Comparison of ENCODE assay signal across 6 cellular contexts in the genomic region with DNA sequence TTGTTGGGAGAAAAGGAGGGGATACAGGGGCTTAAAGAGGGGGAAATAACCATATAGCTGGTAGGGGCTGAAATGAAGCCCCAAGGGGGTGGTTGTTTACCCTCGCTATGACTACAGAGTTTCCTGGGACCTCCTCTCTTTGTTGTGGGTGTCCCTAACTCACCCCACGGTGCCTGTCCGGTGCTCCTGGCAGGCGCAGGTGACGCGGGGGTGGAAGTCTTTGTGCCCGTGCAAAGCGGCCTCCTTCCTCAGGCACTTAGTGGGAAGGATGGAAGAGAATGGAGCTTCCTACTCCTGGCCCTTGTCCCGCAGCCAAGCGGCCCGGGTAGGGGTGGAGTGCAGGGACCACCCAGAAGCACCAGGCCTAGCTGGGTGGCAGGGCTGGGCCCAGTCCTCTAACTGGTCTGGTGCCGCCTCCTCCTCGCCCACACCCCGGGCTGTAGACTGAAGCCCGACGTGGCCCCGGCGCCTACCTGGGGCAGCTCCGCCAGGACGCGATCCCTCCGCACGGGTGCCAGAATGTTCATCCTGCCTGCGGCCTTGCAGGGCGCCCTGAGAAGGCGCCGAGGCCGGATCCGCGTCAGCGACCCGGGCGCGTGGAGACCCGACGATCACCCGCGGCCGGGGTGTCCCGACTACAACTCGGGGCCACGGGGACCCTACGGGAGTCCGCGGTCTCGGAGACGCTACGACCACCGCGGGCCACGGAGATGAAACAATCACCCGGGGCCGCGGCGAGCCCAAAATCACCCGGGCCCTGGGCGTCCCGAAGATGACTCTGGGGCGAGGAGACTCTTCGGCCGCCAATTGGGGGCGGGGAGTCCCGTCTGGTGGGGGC. TPM values are rescaled to one million over a fixed set of nuclear protein-coding genes. Genes with fewer than 3 reads are reported as not detected.
DNase-seq lines count a peak whose midpoint lies in the region; ATAC-seq, FAIRE-seq and TF ChIP-seq lines count a peak whose summit lies in the region.

No MANE protein-coding gene starts in this region.

- H3K9me2 ChIP-seq in HCT116 (ENCODE audit: insufficient read depth), result no peaks in the 10 kb centered on the region

- no TSS peak for BruUV-seq in HCT116 (replicated peaks; lab: Mats Ljungman, UMichigan)

- TF ChIP-seq POLR2A in HCT116 (IDR thresholded peaks at IDR 0.05; ENCODE audit: borderline replicate concordance, extremely low read depth, insufficient read depth, insufficient read length), result no peak

- H3K36me3 ChIP-seq in HCT116 (ENCODE audit: control insufficient read depth in 1 of 2, insufficient read depth in 2 of 2, low read length in 2 of 2) (peaks cover 8 to 18% of the 10 kb centered on the region in 2 experiments; a peak in 3 of 4 replicates), osteoblast (ENCODE audit: insufficient read depth, low read length) (peaks cover 48% of the 10 kb centered on the region)

- peak overlapping the region; percentile 79 for H3K27ac Mint-ChIP-seq in chondrocyte (ENCODE audit: unreplicated experiment)

- H3K9ac ChIP-seq in HCT116 (ENCODE audit: low read length), result no peak overlapping the region

- TF ChIP-seq RAD21 in HCT116 (IDR thresholded peaks at IDR 0.05; ENCODE audit: low read depth), result no peak

- H3K27me3 ChIP-seq in HCT116 (ENCODE audit: insufficient read depth, low read length), result no peaks in the 10 kb centered on the region
- H3K27me3 ChIP-seq in osteoblast (ENCODE audit: insufficient read depth, low read length), result no peaks in the 10 kb centered on the region

- no peak overlapping the region for H3K4me2 ChIP-seq in HCT116 (ENCODE audit: low read length)
- peak overlapping the region; percentile 87 for H3K4me2 ChIP-seq in osteoblast (ENCODE audit: insufficient read depth, low read length)

- H3K9me3 ChIP-seq in HCT116 (ENCODE audit: control insufficient read depth in 1 of 2, insufficient read depth in 1 of 2, low read depth in 1 of 2, low read length in 2 of 2) (no peaks in the 10 kb centered on the region), osteoblast (ENCODE audit: low read depth, low read length) (no peaks in the 10 kb centered on the region)

- H3K79me2 ChIP-seq in HCT116 (ENCODE audit: insufficient read depth, low read length) (peaks cover 22% of the 10 kb centered on the region), osteoblast (ENCODE audit: insufficient read depth, low read length) (peaks cover 47% of the 10 kb centered on the region)

- H3K36me3 Mint-ChIP-seq in chondrocyte (ENCODE audit: low read depth), result peaks cover 25% of the 10 kb centered on the region

- no peaks in the 10 kb centered on the region for H3K27me3 Mint-ChIP-seq in chondrocyte (ENCODE audit: low read depth)

- CTCF ChIA-PET in HCT116 (lab: Charles Lee), result no interaction called here

- DNase-seq in HCT116 (ENCODE audit: low read depth, low spot score) (no peak), chondrocyte (ENCODE audit: low spot score) (no peak), osteoblast (ENCODE audit: insufficient read length, low spot score, missing footprints) (peak; percentile 86), D721Med (ENCODE audit: insufficient read length, low spot score) (no peak), iPS-NIHi7 (ENCODE audit: extremely low spot score) (no peak)

- ATAC-seq in HCT116 (no peak), HG02763 (IDR thresholded peaks at IDR 0.05; ENCODE audit: unreplicated experiment) (no peak)

- H3K4me3 ChIP-seq in HCT116 (replicated peaks in 1 of 2; ENCODE audit: low read depth in 1 of 2, low read length in 2 of 2) (no peak overlapping the region), osteoblast (ENCODE audit: insufficient read depth, low read length) (peak overlapping the region; percentile 91)

- peak overlapping the region; percentile 86 for H3K4me3 Mint-ChIP-seq in chondrocyte (ENCODE audit: unreplicated experiment)

- TF ChIP-seq CTCF in HCT116 (IDR thresholded peaks at IDR 0.05 in 2 of 3, conservative IDR thresholded peaks at IDR 0.05 in 1 of 3; ENCODE audit: borderline replicate concordance in 1 of 3, insufficient read depth in 1 of 3, low read depth in 2 of 3, low read length in 2 of 3), result no peak
- TF ChIP-seq CTCF in chondrocyte (IDR thresholded peaks at IDR 0.05), result no peak
- TF ChIP-seq CTCF in osteoblast (IDR thresholded peaks at IDR 0.05; ENCODE audit: extremely low read depth, low read depth, low read length), result no peak
- no peak for TF ChIP-seq CTCF in D721Med (IDR thresholded peaks at IDR 0.05; ENCODE audit: insufficient read depth, missing control alignments)

- H3K4me1 Mint-ChIP-seq in chondrocyte (ENCODE audit: low read depth), result peaks cover 63% of the 10 kb centered on the region

- POLR2A ChIA-PET in HCT116 (lab: Charles Lee), result no interaction called here

- no peak for FAIRE-seq in D721Med (lab: Jason Lieb, UNC)

- intact Hi-C loops in HCT116 (cut with micrococcal nuclease), result no loop called here

- H3K27ac ChIP-seq in HCT116 (ENCODE audit: low read depth, low read length) (no peak overlapping the region; the same call in 1 of the 2 replicates), osteoblast (ENCODE audit: low read depth, low read length) (peak overlapping the region; percentile 73)

- H4K20me1 ChIP-seq in HCT116 (ENCODE audit: insufficient read depth) (no peaks in the 10 kb centered on the region), osteoblast (ENCODE audit: insufficient read depth, low read length) (peaks cover 46% of the 10 kb centered on the region)

- peaks cover 14 to 24% of the 10 kb centered on the region in 2 experiments; a peak in 3 of 4 replicates for H3K4me1 ChIP-seq in HCT116 (ENCODE audit: control insufficient read depth in 1 of 2, insufficient read depth in 2 of 2, low read length in 2 of 2)
- peaks cover 46% of the 10 kb centered on the region for H3K4me1 ChIP-seq in osteoblast (ENCODE audit: insufficient read depth, low read length)

- no peak overlapping the region for H2AFZ ChIP-seq in HCT116 (ENCODE audit: low read depth, low read length, poor library complexity, severe bottlenecking)
- peak overlapping the region; percentile 20 for H2AFZ ChIP-seq in osteoblast (ENCODE audit: low read length)

- H3K9me3 Mint-ChIP-seq in chondrocyte (ENCODE audit: low read depth), result no peaks in the 10 kb centered on the region

- RAD21 ChIA-PET in HCT116 (lab: Charles Lee; ENCODE audit: low non-redundant PET in 1 of 2, low total read pairs in 2 of 2, uncharacterized antibody in 2 of 2, unreplicated experiment in 2 of 2), result no interaction called here

TF ChIP-seq in HCT116, 20 proteins besides CTCF, POLR2A, EP300 and RAD21:
- TF ChIP-seq ZFX (IDR thresholded peaks at IDR 0.05) (peak; percentile 89; the same call in 1 of the 2 replicates), EGR1 (IDR thresholded peaks at IDR 0.05; ENCODE audit: low read depth) (no peak), CBX3 (IDR thresholded peaks at IDR 0.05; ENCODE audit: low read depth) (no peak), SRF (IDR thresholded peaks at IDR 0.05; ENCODE audit: low read depth) (no peak)
TF ChIP-seq in HCT116: peak in this region for 1.

RNA-seq across cellular contexts. Expression of gene RAB34, which starts 0.7 kb away (rescaled TPM):
- 0.59 TPM for total RNA-seq in HCT116 (2021; ENCODE audit: unreplicated experiment)
- 0.16 and 0.57 TPM in 2 replicates for polyA plus RNA-seq in HCT116 (2012)
- total RNA-seq in chondrocyte, result 128 to 132 TPM (median 131 TPM) in 3 replicates
- 176 and 186 TPM in 2 replicates for total RNA-seq in osteoblast

RNA-seq across cellular contexts. Expression of gene RPL23A, which starts 2.8 kb away (rescaled TPM):
- total RNA-seq in HCT116 (2021; ENCODE audit: unreplicated experiment) (2,087 TPM), chondrocyte (853 to 1,026 TPM (median 884 TPM) in 3 replicates), osteoblast (428 and 494 TPM in 2 replicates)
- polyA plus RNA-seq in HCT116 (2012), result 2,586 and 3,141 TPM in 2 replicates

RNA-seq across cellular contexts. Expression of gene PROCA1, which starts 5.3 kb away (rescaled TPM):
- 0.96 TPM for total RNA-seq in HCT116 (2021; ENCODE audit: unreplicated experiment)
- polyA plus RNA-seq in HCT116 (2012), result 0.35 and 0.91 TPM in 2 replicates
- 1.4 to 2.3 TPM (median 2.0 TPM) in 3 replicates for total RNA-seq in chondrocyte
- total RNA-seq in osteoblast, result 0.36 and 0.88 TPM in 2 replicates

RNA-seq across cellular contexts. Expression of gene TLCD1, which starts 9.1 kb away (rescaled TPM):
- total RNA-seq in HCT116 (2021; ENCODE audit: unreplicated experiment) (28.3 TPM), chondrocyte (12.4 to 12.9 TPM (median 12.6 TPM) in 3 replicates), osteoblast (3.2 and 4.0 TPM in 2 replicates)
- polyA plus RNA-seq in HCT116 (2012), result 29.5 and 30.0 TPM in 2 replicates

RNA-seq across cellular contexts. Expression of gene NEK8, which starts 11.6 kb away (rescaled TPM):
- total RNA-seq in HCT116 (2021; ENCODE audit: unreplicated experiment), result 7.0 TPM
- polyA plus RNA-seq in HCT116 (2012), result 3.4 and 4.3 TPM in 2 replicates
- total RNA-seq in chondrocyte, result 5.3 to 6.1 TPM (median 5.5 TPM) in 3 replicates
- 6.2 and 7.2 TPM in 2 replicates for total RNA-seq in osteoblast

Comparison
In these comparisons a context has a peak if more than half of its experiments do, and no peak if none do; other contexts are left out.
1. RNA of gene RAB34, which starts 0.7 kb away (total RNA-seq): 176 to 186 TPM in osteoblast and 128 to 132 TPM in chondrocyte; 0.59 TPM in HCT116 (single experiment); every median in the first group is over 10 times any median in the second.